Comparison of ENCODE assay signal across 19 cellular contexts in genomic region chr7:155843426-155844018, GRCh38. TPM values are rescaled to one million over a fixed set of nuclear protein-coding genes. Genes with fewer than 3 reads are reported as not detected.
"Had no signal": no experiment of that assay in that cellular context is flagged by ENCODE, and none has a peak within 500 bp of the region (broad histone marks: within the 10 kb centered on the region; RNA-seq: fewer than 3 reads in every experiment).

No MANE protein-coding gene starts in this region.

- H3K27ac Mint-ChIP-seq: activated CD8-positive, alpha-beta memory T cell treated with anti-CD3 and anti-CD28 coated beads, Interleukin-2, amount 10 ng/mL, durations not matched to agents 7 days and 5 days; activated naive CD8-positive, alpha-beta T cell treated with anti-CD3 and anti-CD28 coated beads for 36 hours; activated T-cell treated with anti-CD3 and anti-CD28 coated beads, Interleukin-2, amount 50 U/mL, for 24 hours; immature natural killer cell; T-helper 1 cell treated with Interleukin-12 subunit alpha and Interleukin-12 subunit beta and Interleukin-4 antibody, amounts not matched to agents 30 μg/mL and 1 μg/mL, for 36 hours had no signal

- H3K9me3 Mint-ChIP-seq: activated naive CD8-positive, alpha-beta T cell treated with anti-CD3 and anti-CD28 coated beads for 36 hours; activated T-cell treated with anti-CD3 and anti-CD28 coated beads, Interleukin-2, amount 50 U/mL, for 24 hours; immature natural killer cell; T-helper 1 cell treated with Interleukin-12 subunit alpha and Interleukin-12 subunit beta and Interleukin-4 antibody, amounts not matched to agents 30 μg/mL and 1 μg/mL, for 36 hours had no signal

- H3K4me1 ChIP-seq: esophagus squamous epithelium, parathyroid adenoma had no signal

- H3K27ac ChIP-seq: brain microvascular endothelial cell, esophagus squamous epithelium, parathyroid adenoma had no signal

- H3K36me3 ChIP-seq: brain microvascular endothelial cell, esophagus squamous epithelium had no signal

- DNase-seq: activated CD4-positive, CD25-positive, alpha-beta regulatory T cell; activated CD8-positive, alpha-beta memory T cell treated with anti-CD3 and anti-CD28 coated beads, Interleukin-2, amount 10 ng/mL, durations not matched to agents 7 days and 5 days; activated gamma-delta T cell treated with Interleukin-2 at 50 U/mL for 16 hours; activated naive CD8-positive, alpha-beta T cell treated with anti-CD3 and anti-CD28 coated beads for 36 hours; activated T-cell treated with anti-CD3 and anti-CD28 coated beads, Interleukin-2, amount 50 U/mL, for 24 hours; brain microvascular endothelial cell; cerebellar nuclear complex; dermis blood vessel endothelial cell; esophagus squamous epithelium; foreskin fibroblast; glutamatergic neuron; immature natural killer cell; left cardiac atrium; mesenchymal stem cell; trophoblast cell had no signal

- H3K9me3 ChIP-seq: esophagus squamous epithelium had no signal

- H3K4me3 ChIP-seq: esophagus squamous epithelium, smooth muscle cell had no signal

- H3K4me1 Mint-ChIP-seq: activated CD8-positive, alpha-beta memory T cell treated with anti-CD3 and anti-CD28 coated beads, Interleukin-2, amount 10 ng/mL, durations not matched to agents 7 days and 5 days; activated naive CD8-positive, alpha-beta T cell treated with anti-CD3 and anti-CD28 coated beads for 36 hours; immature natural killer cell had no signal

- H3K36me3 Mint-ChIP-seq: activated CD8-positive, alpha-beta memory T cell treated with anti-CD3 and anti-CD28 coated beads, Interleukin-2, amount 10 ng/mL, durations not matched to agents 7 days and 5 days; activated naive CD8-positive, alpha-beta T cell treated with anti-CD3 and anti-CD28 coated beads for 36 hours; immature natural killer cell had no signal

- H3K4me3 Mint-ChIP-seq: activated CD8-positive, alpha-beta memory T cell treated with anti-CD3 and anti-CD28 coated beads, Interleukin-2, amount 10 ng/mL, durations not matched to agents 7 days and 5 days; activated naive CD8-positive, alpha-beta T cell treated with anti-CD3 and anti-CD28 coated beads for 36 hours; activated T-cell treated with anti-CD3 and anti-CD28 coated beads, Interleukin-2, amount 50 U/mL, for 24 hours; immature natural killer cell; T-helper 1 cell treated with Interleukin-12 subunit alpha and Interleukin-12 subunit beta and Interleukin-4 antibody, amounts not matched to agents 30 μg/mL and 1 μg/mL, for 36 hours had no signal

- ATAC-seq: activated CD8-positive, alpha-beta memory T cell treated with anti-CD3 and anti-CD28 coated beads, Interleukin-2, amount 10 ng/mL, durations not matched to agents 7 days and 5 days had no signal

RNA-seq across cellular contexts. Expression of gene SHH, which starts 31.3 kb away (rescaled TPM):
- total RNA-seq: activated CD8-positive, alpha-beta memory T cell treated with anti-CD3 and anti-CD28 coated beads, Interleukin-2, amount 10 ng/mL, durations not matched to agents 7 days and 5 days; activated naive CD8-positive, alpha-beta T cell treated with anti-CD3 and anti-CD28 coated beads for 36 hours; dermis blood vessel endothelial cell; esophagus squamous epithelium; left cardiac atrium; smooth muscle cell; subcutaneous adipose tissue had no signal
